Comparison of ENCODE assay signal across 1 cellular context in the genomic region with DNA sequence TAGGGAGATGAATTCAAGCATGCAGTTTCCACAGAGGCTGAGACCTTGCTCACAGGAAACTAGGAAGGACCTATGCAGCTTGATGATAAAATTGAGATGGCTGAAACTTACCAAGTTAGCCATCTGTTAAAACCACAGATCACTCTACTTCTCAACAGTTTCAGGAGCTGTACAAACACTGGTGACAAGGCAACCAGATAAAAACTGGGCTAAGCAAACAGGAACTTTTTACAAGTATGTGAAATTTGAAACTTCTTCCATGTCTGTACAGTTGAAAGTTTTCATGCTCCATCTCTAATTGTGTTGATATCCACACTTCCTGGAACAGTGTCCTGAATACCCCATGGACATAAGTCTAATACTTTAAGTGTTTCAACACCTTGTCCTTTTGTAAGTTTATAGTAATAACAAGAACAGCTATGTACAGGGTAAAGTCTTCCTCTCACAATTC.
TF ChIP-seq lines count a peak whose summit lies in the region.

No MANE protein-coding gene starts in this region.

TF ChIP-seq in K562, 482 proteins besides CTCF, POLR2A, EP300 and RAD21 (continued from another document and continues in another):
- TF ChIP-seq MYC (IDR thresholded peaks at IDR 0.05; ENCODE audit: low read depth, low read length) = 0 out of 2 replicates have a peak, but pooled peaks have one; percentile 16
- no peak for TF ChIP-seq MYC (CRISPR knock-in tag; IDR thresholded peaks at IDR 0.05; ENCODE audit: borderline replicate concordance, low read depth)
- TF ChIP-seq ESRRA (IDR thresholded peaks at IDR 0.05; ENCODE audit: borderline replicate concordance, low read depth) = peak; percentile 37; the same call in 1 of the 2 replicates
- peak; percentile 63 for TF ChIP-seq SOX6 (IDR thresholded peaks at IDR 0.05)
- TF ChIP-seq MTA2 (IDR thresholded peaks at IDR 0.05; ENCODE audit: low read depth) = peak; percentile 46
- TF ChIP-seq TAL1 (IDR thresholded peaks at IDR 0.05) = peak; percentile 75
- TF ChIP-seq RNF2 (IDR thresholded peaks at IDR 0.05) = peak; percentile 69
- no peak for TF ChIP-seq MEF2A (IDR thresholded peaks at IDR 0.05; ENCODE audit: control insufficient read depth, low read depth, low read length)
- TF ChIP-seq TSC22D4 (tag; IDR thresholded peaks at IDR 0.05) = no peak
- TF ChIP-seq HDAC1 (IDR thresholded peaks at IDR 0.05) = peak in 1 of 2 experiments; percentile 30; a peak in 1 of 4 replicates
- TF ChIP-seq, protein P1, sequence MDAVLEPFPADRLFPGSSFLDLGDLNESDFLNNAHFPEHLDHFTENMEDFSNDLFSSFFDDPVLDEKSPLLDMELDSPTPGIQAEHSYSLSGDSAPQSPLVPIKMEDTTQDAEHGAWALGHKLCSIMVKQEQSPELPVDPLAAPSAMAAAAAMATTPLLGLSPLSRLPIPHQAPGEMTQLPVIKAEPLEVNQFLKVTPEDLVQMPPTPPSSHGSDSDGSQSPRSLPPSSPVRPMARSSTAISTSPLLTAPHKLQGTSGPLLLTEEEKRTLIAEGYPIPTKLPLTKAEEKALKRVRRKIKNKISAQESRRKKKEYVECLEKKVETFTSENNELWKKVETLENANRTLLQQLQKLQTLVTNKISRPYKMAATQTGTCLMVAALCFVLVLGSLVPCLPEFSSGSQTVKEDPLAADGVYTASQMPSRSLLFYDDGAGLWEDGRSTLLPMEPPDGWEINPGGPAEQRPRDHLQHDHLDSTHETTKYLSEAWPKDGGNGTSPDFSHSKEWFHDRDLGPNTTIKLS (IDR thresholded peaks at IDR 0.05; ENCODE audit: borderline replicate concordance, low read depth) = no peak
- no peak for TF ChIP-seq PCBP1 (IDR thresholded peaks at IDR 0.05; ENCODE audit: low read depth, low read length, poor library complexity, severe bottlenecking)
- peak; percentile 99 for TF ChIP-seq FOXA1 (IDR thresholded peaks at IDR 0.05; ENCODE audit: borderline replicate concordance)
- no peak for TF ChIP-seq TEAD2 (tag; IDR thresholded peaks at IDR 0.05)
- TF ChIP-seq CREM (IDR thresholded peaks at IDR 0.05; ENCODE audit: low read depth) = peak; percentile 56; the same call in 1 of the 2 replicates
- peak; percentile 86 for TF ChIP-seq SMARCA4 (IDR thresholded peaks at IDR 0.05)
- TF ChIP-seq, protein P2, sequence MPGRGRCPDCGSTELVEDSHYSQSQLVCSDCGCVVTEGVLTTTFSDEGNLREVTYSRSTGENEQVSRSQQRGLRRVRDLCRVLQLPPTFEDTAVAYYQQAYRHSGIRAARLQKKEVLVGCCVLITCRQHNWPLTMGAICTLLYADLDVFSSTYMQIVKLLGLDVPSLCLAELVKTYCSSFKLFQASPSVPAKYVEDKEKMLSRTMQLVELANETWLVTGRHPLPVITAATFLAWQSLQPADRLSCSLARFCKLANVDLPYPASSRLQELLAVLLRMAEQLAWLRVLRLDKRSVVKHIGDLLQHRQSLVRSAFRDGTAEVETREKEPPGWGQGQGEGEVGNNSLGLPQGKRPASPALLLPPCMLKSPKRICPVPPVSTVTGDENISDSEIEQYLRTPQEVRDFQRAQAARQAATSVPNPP (IDR thresholded peaks at IDR 0.05; ENCODE audit: borderline replicate concordance, insufficient read depth, insufficient read length) = no peak
- no peak for TF ChIP-seq HNRNPLL (IDR thresholded peaks at IDR 0.05; ENCODE audit: low read depth, low read length, poor library complexity, severe bottlenecking)
- TF ChIP-seq, protein P3, sequence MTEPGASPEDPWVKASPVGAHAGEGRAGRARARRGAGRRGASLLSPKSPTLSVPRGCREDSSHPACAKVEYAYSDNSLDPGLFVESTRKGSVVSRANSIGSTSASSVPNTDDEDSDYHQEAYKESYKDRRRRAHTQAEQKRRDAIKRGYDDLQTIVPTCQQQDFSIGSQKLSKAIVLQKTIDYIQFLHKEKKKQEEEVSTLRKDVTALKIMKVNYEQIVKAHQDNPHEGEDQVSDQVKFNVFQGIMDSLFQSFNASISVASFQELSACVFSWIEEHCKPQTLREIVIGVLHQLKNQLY (CRISPR knock-in tag; conservative IDR thresholded peaks at IDR 0.05) = no peak
- peak; percentile 61; the same call in 1 of the 2 replicates for TF ChIP-seq PML (IDR thresholded peaks at IDR 0.05; ENCODE audit: low read length)
- TF ChIP-seq NCOA1 (IDR thresholded peaks at IDR 0.05; ENCODE audit: low read depth) = peak; percentile 63; the same call in 1 of the 2 replicates
- 0 out of 2 replicates have a peak, but pooled peaks have one; percentile 58 for TF ChIP-seq SMARCC2 (IDR thresholded peaks at IDR 0.05; ENCODE audit: low read depth)
- peak; percentile 90 for TF ChIP-seq MEIS2 (IDR thresholded peaks at IDR 0.05; ENCODE audit: partially characterized antibody)
- TF ChIP-seq NCOR1 (IDR thresholded peaks at IDR 0.05) = peak; percentile 55; the same call in 1 of the 2 replicates
- TF ChIP-seq, protein P4, sequence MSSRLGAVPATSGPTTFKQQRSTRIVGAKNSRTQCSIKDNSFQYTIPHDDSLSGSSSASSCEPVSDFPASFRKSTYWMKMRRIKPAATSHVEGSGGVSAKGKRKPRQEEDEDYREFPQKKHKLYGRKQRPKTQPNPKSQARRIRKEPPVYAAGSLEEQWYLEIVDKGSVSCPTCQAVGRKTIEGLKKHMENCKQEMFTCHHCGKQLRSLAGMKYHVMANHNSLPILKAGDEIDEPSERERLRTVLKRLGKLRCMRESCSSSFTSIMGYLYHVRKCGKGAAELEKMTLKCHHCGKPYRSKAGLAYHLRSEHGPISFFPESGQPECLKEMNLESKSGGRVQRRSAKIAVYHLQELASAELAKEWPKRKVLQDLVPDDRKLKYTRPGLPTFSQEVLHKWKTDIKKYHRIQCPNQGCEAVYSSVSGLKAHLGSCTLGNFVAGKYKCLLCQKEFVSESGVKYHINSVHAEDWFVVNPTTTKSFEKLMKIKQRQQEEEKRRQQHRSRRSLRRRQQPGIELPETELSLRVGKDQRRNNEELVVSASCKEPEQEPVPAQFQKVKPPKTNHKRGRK (tag; IDR thresholded peaks at IDR 0.05) = no peak
- TF ChIP-seq, protein P5, sequence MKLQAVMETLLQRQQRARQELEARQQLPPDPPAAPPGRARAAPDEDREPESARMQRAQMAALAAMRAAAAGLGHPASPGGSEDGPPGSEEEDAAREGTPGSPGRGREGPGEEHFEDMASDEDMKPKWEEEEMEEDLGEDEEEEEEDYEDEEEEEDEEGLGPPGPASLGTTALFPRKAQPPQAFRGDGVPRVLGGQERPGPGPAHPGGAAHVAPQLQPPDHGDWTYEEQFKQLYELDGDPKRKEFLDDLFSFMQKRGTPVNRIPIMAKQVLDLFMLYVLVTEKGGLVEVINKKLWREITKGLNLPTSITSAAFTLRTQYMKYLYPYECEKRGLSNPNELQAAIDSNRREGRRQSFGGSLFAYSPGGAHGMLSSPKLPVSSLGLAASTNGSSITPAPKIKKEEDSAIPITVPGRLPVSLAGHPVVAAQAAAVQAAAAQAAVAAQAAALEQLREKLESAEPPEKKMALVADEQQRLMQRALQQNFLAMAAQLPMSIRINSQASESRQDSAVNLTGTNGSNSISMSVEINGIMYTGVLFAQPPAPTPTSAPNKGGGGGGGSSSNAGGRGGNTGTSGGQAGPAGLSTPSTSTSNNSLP (IDR thresholded peaks at IDR 0.05; ENCODE audit: borderline replicate concordance, low read depth, low read length) = peak; percentile 60; the same call in 1 of the 2 replicates
- TF ChIP-seq, protein P6, sequence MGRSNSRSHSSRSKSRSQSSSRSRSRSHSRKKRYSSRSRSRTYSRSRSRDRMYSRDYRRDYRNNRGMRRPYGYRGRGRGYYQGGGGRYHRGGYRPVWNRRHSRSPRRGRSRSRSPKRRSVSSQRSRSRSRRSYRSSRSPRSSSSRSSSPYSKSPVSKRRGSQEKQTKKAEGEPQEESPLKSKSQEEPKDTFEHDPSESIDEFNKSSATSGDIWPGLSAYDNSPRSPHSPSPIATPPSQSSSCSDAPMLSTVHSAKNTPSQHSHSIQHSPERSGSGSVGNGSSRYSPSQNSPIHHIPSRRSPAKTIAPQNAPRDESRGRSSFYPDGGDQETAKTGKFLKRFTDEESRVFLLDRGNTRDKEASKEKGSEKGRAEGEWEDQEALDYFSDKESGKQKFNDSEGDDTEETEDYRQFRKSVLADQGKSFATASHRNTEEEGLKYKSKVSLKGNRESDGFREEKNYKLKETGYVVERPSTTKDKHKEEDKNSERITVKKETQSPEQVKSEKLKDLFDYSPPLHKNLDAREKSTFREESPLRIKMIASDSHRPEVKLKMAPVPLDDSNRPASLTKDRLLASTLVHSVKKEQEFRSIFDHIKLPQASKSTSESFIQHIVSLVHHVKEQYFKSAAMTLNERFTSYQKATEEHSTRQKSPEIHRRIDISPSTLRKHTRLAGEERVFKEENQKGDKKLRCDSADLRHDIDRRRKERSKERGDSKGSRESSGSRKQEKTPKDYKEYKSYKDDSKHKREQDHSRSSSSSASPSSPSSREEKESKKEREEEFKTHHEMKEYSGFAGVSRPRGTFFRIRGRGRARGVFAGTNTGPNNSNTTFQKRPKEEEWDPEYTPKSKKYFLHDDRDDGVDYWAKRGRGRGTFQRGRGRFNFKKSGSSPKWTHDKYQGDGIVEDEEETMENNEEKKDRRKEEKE (IDR thresholded peaks at IDR 0.05; ENCODE audit: borderline replicate concordance in 1 of 2, control insufficient read depth in 1 of 2, low read depth in 2 of 2, low read length in 1 of 2) = 0 out of 4 replicates have a peak, but pooled peaks of 1 of the 2 experiments have one; percentile 44
- TF ChIP-seq, protein P7, sequence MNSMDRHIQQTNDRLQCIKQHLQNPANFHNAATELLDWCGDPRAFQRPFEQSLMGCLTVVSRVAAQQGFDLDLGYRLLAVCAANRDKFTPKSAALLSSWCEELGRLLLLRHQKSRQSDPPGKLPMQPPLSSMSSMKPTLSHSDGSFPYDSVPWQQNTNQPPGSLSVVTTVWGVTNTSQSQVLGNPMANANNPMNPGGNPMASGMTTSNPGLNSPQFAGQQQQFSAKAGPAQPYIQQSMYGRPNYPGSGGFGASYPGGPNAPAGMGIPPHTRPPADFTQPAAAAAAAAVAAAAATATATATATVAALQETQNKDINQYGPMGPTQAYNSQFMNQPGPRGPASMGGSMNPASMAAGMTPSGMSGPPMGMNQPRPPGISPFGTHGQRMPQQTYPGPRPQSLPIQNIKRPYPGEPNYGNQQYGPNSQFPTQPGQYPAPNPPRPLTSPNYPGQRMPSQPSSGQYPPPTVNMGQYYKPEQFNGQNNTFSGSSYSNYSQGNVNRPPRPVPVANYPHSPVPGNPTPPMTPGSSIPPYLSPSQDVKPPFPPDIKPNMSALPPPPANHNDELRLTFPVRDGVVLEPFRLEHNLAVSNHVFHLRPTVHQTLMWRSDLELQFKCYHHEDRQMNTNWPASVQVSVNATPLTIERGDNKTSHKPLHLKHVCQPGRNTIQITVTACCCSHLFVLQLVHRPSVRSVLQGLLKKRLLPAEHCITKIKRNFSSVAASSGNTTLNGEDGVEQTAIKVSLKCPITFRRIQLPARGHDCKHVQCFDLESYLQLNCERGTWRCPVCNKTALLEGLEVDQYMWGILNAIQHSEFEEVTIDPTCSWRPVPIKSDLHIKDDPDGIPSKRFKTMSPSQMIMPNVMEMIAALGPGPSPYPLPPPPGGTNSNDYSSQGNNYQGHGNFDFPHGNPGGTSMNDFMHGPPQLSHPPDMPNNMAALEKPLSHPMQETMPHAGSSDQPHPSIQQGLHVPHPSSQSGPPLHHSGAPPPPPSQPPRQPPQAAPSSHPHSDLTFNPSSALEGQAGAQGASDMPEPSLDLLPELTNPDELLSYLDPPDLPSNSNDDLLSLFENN (IDR thresholded peaks at IDR 0.05; ENCODE audit: low read depth in 2 of 2, low read length in 2 of 2) = peak in 1 of 2 experiments; percentile 79; a peak in 1 of 4 replicates
- no peak for TF ChIP-seq ARHGAP35 (IDR thresholded peaks at IDR 0.05; ENCODE audit: partially characterized antibody)
- TF ChIP-seq FOS (IDR thresholded peaks at IDR 0.05; ENCODE audit: extremely low read depth, insufficient read length) = no peak
- TF ChIP-seq, protein P8, sequence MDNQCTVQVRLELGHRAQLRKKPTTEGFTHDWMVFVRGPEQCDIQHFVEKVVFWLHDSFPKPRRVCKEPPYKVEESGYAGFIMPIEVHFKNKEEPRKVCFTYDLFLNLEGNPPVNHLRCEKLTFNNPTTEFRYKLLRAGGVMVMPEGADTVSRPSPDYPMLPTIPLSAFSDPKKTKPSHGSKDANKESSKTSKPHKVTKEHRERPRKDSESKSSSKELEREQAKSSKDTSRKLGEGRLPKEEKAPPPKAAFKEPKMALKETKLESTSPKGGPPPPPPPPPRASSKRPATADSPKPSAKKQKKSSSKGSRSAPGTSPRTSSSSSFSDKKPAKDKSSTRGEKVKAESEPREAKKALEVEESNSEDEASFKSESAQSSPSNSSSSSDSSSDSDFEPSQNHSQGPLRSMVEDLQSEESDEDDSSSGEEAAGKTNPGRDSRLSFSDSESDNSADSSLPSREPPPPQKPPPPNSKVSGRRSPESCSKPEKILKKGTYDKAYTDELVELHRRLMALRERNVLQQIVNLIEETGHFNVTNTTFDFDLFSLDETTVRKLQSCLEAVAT (IDR thresholded peaks at IDR 0.05) = no peak
- peak; percentile 34; the same call in 1 of the 2 replicates for TF ChIP-seq NBN (IDR thresholded peaks at IDR 0.05; ENCODE audit: low read depth)
- TF ChIP-seq, protein P9, sequence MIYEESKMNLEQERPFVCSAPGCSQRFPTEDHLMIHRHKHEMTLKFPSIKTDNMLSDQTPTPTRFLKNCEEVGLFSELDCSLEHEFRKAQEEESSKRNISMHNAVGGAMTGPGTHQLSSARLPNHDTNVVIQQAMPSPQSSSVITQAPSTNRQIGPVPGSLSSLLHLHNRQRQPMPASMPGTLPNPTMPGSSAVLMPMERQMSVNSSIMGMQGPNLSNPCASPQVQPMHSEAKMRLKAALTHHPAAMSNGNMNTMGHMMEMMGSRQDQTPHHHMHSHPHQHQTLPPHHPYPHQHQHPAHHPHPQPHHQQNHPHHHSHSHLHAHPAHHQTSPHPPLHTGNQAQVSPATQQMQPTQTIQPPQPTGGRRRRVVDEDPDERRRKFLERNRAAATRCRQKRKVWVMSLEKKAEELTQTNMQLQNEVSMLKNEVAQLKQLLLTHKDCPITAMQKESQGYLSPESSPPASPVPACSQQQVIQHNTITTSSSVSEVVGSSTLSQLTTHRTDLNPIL (CRISPR knock-in tag; IDR thresholded peaks at IDR 0.05) = no peak
- TF ChIP-seq PRMT5 (CRISPR knock-in tag; IDR thresholded peaks at IDR 0.05) = no peak
- peak; percentile 99 for TF ChIP-seq FOXA3 (CRISPR knock-in tag; conservative IDR thresholded peaks at IDR 0.05 in 1 of 2, IDR thresholded peaks at IDR 0.05 in 1 of 2)
- TF ChIP-seq NFYB (IDR thresholded peaks at IDR 0.05; ENCODE audit: extremely low read depth, insufficient read length) = no peak
- TF ChIP-seq KLF16 (IDR thresholded peaks at IDR 0.05) = 0 out of 2 replicates have a peak, but pooled peaks have one; percentile 57
- no peak for TF ChIP-seq BHLHE40 (IDR thresholded peaks at IDR 0.05; ENCODE audit: low read length)
- TF ChIP-seq CC2D1A (IDR thresholded peaks at IDR 0.05) = peak; percentile 42; the same call in 1 of the 2 replicates
- TF ChIP-seq ZNF253 (CRISPR knock-in tag; conservative IDR thresholded peaks at IDR 0.05) = no peak
- peak; percentile 90 for TF ChIP-seq DPF2 (IDR thresholded peaks at IDR 0.05)
- TF ChIP-seq, protein P10, sequence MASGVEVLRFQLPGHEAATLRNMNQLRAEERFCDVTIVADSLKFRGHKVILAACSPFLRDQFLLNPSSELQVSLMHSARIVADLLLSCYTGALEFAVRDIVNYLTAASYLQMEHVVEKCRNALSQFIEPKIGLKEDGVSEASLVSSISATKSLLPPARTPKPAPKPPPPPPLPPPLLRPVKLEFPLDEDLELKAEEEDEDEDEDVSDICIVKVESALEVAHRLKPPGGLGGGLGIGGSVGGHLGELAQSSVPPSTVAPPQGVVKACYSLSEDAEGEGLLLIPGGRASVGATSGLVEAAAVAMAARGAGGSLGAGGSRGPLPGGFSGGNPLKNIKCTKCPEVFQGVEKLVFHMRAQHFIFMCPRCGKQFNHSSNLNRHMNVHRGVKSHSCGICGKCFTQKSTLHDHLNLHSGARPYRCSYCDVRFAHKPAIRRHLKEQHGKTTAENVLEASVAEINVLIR (CRISPR knock-in tag; IDR thresholded peaks at IDR 0.05) = 0 out of 2 replicates have a peak, but pooled peaks have one; percentile 27
